Comparison of ENCODE assay signal across 11 cellular contexts in the genomic region with DNA sequence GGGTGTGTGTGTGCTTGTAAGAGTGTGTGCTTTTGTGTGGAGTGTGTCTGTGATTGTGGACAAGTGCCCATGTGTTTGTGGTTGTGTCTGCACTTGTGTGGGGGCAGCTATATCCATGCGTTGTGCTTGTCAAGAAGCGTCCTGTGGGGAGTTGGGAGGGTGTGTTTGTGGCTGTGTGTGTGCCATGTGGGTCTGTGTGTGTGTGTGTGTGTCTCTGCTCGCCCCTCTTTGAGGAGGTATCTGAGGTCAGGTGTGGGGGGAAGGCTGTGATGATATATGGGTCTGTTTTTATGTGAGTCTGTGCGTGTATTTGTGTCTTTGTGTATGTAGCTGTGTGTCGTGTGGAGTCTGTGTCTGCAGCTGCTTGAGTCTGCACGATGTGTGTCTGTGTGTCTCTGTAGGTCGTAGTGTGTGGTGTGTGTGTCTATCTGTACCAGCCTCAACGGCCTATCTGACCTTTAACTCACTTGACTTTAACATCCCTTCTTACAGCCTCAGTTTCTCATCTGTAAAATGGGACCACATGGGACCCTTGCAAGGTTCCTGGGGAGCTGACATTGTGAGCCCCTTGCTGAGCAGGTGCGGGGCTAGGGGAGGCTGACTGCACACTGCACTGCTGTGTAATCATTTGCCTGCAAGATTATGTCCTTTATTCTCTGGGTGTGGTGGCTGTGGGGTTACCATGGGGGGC. TPM values are rescaled to one million over a fixed set of nuclear protein-coding genes. Genes with fewer than 3 reads are reported as not detected.
DNase-seq lines count a peak whose midpoint lies in the region; ATAC-seq and TF ChIP-seq lines count a peak whose summit lies in the region.
"Had no signal": no experiment of that assay in that cellular context is flagged by ENCODE, and none has a peak within 500 bp of the region (broad histone marks: within the 10 kb centered on the region; RNA-seq: fewer than 3 reads in every experiment).

No MANE protein-coding gene starts in this region.

- POLR2A ChIA-PET in HCT116 (lab: Charles Lee), result no interaction called here

- H3K36me3 ChIP-seq in HCT116 (ENCODE audit: control insufficient read depth in 1 of 2, insufficient read depth in 2 of 2, low read length in 2 of 2), result no peaks in the 10 kb centered on the region
- no peaks in the 10 kb centered on the region for H3K36me3 ChIP-seq in neural cell (ENCODE audit: insufficient read depth, low read length)

- ATAC-seq in HCT116, result no peak
- no peak for ATAC-seq in central memory CD8-positive, alpha-beta T cell (replicated peaks; ENCODE audit: extremely low read depth, poor library complexity, severe bottlenecking)
- no peak for ATAC-seq in GM18861 (IDR thresholded peaks at IDR 0.05; ENCODE audit: unreplicated experiment)
- no peak for ATAC-seq in GM21529 (IDR thresholded peaks at IDR 0.05; ENCODE audit: unreplicated experiment)
- ATAC-seq: left colon had no signal

- H2AFZ ChIP-seq in HCT116 (ENCODE audit: low read depth, low read length, poor library complexity, severe bottlenecking), result no peak overlapping the region
- H2AFZ ChIP-seq in neural cell (ENCODE audit: low read depth, low read length), result no peak overlapping the region
- H2AFZ ChIP-seq: PC-9 had no signal

- peak overlapping the region; percentile 89 for H3K27ac ChIP-seq in 22Rv1
- H3K27ac ChIP-seq in HCT116 (ENCODE audit: low read depth, low read length), result 0 out of 2 replicates have a peak overlapping the region, but pooled peaks have one; percentile 16
- H3K27ac ChIP-seq in neural cell (ENCODE audit: low read length), result no peak overlapping the region
- H3K27ac ChIP-seq: PC-9 had no signal

- peaks cover 37% of the 10 kb centered on the region for H3K4me1 Mint-ChIP-seq in central memory CD8-positive, alpha-beta T cell

- H3K9me2 ChIP-seq in HCT116 (ENCODE audit: insufficient read depth), result no peaks in the 10 kb centered on the region
- H3K9me2 ChIP-seq in neural cell (ENCODE audit: insufficient read depth, low read length), result no peaks in the 10 kb centered on the region

- H3K79me2 ChIP-seq in HCT116 (ENCODE audit: insufficient read depth, low read length), result peaks cover 66% of the 10 kb centered on the region
- no peaks in the 10 kb centered on the region for H3K79me2 ChIP-seq in neural cell (replicated peaks; ENCODE audit: insufficient read depth, low read length)

- TF ChIP-seq RAD21 in HCT116 (IDR thresholded peaks at IDR 0.05; ENCODE audit: low read depth) (no peak), neural cell (conservative IDR thresholded peaks at IDR 0.05) (no peak)

- intact Hi-C loops in HCT116 (cut with micrococcal nuclease), result no loop called here

- RAD21 ChIA-PET in HCT116 (lab: Charles Lee; ENCODE audit: low non-redundant PET in 1 of 2, low total read pairs in 2 of 2, uncharacterized antibody in 2 of 2, unreplicated experiment in 2 of 2), result no interaction called here

- no peak for TF ChIP-seq POLR2A in HCT116 (IDR thresholded peaks at IDR 0.05; ENCODE audit: borderline replicate concordance, extremely low read depth, insufficient read depth, insufficient read length)

- H3K9me3 Mint-ChIP-seq in central memory CD8-positive, alpha-beta T cell, result no peaks in the 10 kb centered on the region

- H3K27me3 Mint-ChIP-seq in central memory CD8-positive, alpha-beta T cell, result no peaks in the 10 kb centered on the region

- H4K20me1 ChIP-seq in HCT116 (ENCODE audit: insufficient read depth), result no peaks in the 10 kb centered on the region
- H4K20me1 ChIP-seq in neural cell (ENCODE audit: insufficient read depth), result peaks cover 8% of the 10 kb centered on the region

- BruUV-seq in HCT116 (replicated peaks; lab: Mats Ljungman, UMichigan), result TSS peak; percentile 56

- H3K27me3 ChIP-seq in HCT116 (ENCODE audit: insufficient read depth, low read length), result no peaks in the 10 kb centered on the region
- H3K27me3 ChIP-seq in neural cell (ENCODE audit: insufficient read depth, low read depth, low read length), result peaks cover 86% of the 10 kb centered on the region

- peak overlapping the region; percentile 12 for H3K4me3 Mint-ChIP-seq in central memory CD8-positive, alpha-beta T cell

- peaks cover 17 to 49% of the 10 kb centered on the region in 2 experiments for H3K4me1 ChIP-seq in HCT116 (ENCODE audit: control insufficient read depth in 1 of 2, insufficient read depth in 2 of 2, low read length in 2 of 2)

- no peaks in the 10 kb centered on the region for H3K9me3 ChIP-seq in HCT116 (ENCODE audit: control insufficient read depth in 1 of 2, insufficient read depth in 1 of 2, low read depth in 1 of 2, low read length in 2 of 2)
- H3K9me3 ChIP-seq in neural cell (ENCODE audit: low read length), result no peaks in the 10 kb centered on the region

- H3F3A ChIP-seq in neural cell (ENCODE audit: insufficient read depth, low read length, poor library complexity, severe bottlenecking), result no peaks in the 10 kb centered on the region

- H3K4me3 ChIP-seq in HCT116 (replicated peaks in 1 of 2; ENCODE audit: low read depth in 1 of 2, low read length in 2 of 2), result no peak overlapping the region
- peak overlapping the region; percentile 73 for H3K4me3 ChIP-seq in neural cell (ENCODE audit: low read length)
- H3K4me3 ChIP-seq: PC-9 had no signal

- H3K27ac Mint-ChIP-seq in central memory CD8-positive, alpha-beta T cell (ENCODE audit: low read depth), result peak overlapping the region; percentile 4

- TF ChIP-seq CTCF in 22Rv1 (IDR thresholded peaks at IDR 0.05) (no peak), HCT116 (IDR thresholded peaks at IDR 0.05 in 2 of 3, conservative IDR thresholded peaks at IDR 0.05 in 1 of 3; ENCODE audit: borderline replicate concordance in 1 of 3, insufficient read depth in 1 of 3, low read depth in 2 of 3, low read length in 2 of 3) (no peak), neural cell (IDR thresholded peaks at IDR 0.05; ENCODE audit: poor library complexity, severe bottlenecking) (no peak)

- DNase-seq in HCT116 (ENCODE audit: low read depth, low spot score), result no peak
- DNase-seq in central memory CD8-positive, alpha-beta T cell (ENCODE audit: low spot score in 2 of 2), result no peak
- DNase-seq in T1000 (lab: John Stamatoyannopoulos, UW), result no peak
- no peak for DNase-seq in SHP77 (lab: John Stamatoyannopoulos, UW)
- DNase-seq: left colon, NCI-H1930, PC-9 had no signal

- H3K4me2 ChIP-seq in HCT116 (ENCODE audit: low read length) (no peak overlapping the region), neural cell (ENCODE audit: low read length) (peak overlapping the region; percentile 25)
- H3K4me2 ChIP-seq: PC-9 had no signal

- peaks cover 27% of the 10 kb centered on the region for H3K36me3 Mint-ChIP-seq in central memory CD8-positive, alpha-beta T cell (ENCODE audit: insufficient read depth)

- no peak overlapping the region for H3K9ac ChIP-seq in HCT116 (ENCODE audit: low read length)
- H3K9ac ChIP-seq in neural cell (ENCODE audit: low read length), result no peak overlapping the region

- CTCF ChIA-PET in HCT116 (lab: Charles Lee), result no interaction called here

- TF ChIP-seq EP300 in neural cell (conservative IDR thresholded peaks at IDR 0.05; ENCODE audit: poor library complexity, severe bottlenecking), result no peak

TF ChIP-seq in HCT116, 20 proteins besides CTCF, POLR2A, EP300 and RAD21 (continues in another document):
- TF ChIP-seq YY1 (IDR thresholded peaks at IDR 0.05; ENCODE audit: extremely low read depth, insufficient replicate concordance, low read depth, low read length) (no peak), TCF7L2 (IDR thresholded peaks at IDR 0.05; ENCODE audit: borderline replicate concordance, extremely low read depth, insufficient read depth, insufficient read length) (no peak), ELF1 (IDR thresholded peaks at IDR 0.05; ENCODE audit: borderline replicate concordance, low read depth) (no peak), POLR2AphosphoS5 (IDR thresholded peaks at IDR 0.05; ENCODE audit: low read depth, low read length) (no peak), SRF (IDR thresholded peaks at IDR 0.05; ENCODE audit: low read depth) (no peak), EGR1 (IDR thresholded peaks at IDR 0.05; ENCODE audit: low read depth) (no peak), ATF3 (IDR thresholded peaks at IDR 0.05) (no peak), ZFX (IDR thresholded peaks at IDR 0.05) (no peak), JUND (IDR thresholded peaks at IDR 0.05) (no peak), CEBPB (IDR thresholded peaks at IDR 0.05; ENCODE audit: low read depth) (no peak), SP1 (IDR thresholded peaks at IDR 0.05; ENCODE audit: low read depth) (no peak), EZH2phosphoT487 (IDR thresholded peaks at IDR 0.05; ENCODE audit: borderline replicate concordance) (no peak), EZH2 (IDR thresholded peaks at IDR 0.05) (no peak), ZNF274 (IDR thresholded peaks at IDR 0.05; ENCODE audit: low read depth, low read length) (no peak)

TF ChIP-seq in neural cell, 6 proteins besides CTCF, POLR2A, EP300 and RAD21 (continues in another document):
- no peak for TF ChIP-seq TAF1 (IDR thresholded peaks at IDR 0.05; ENCODE audit: low read depth)
- TF ChIP-seq MXI1 (conservative IDR thresholded peaks at IDR 0.05; ENCODE audit: poor library complexity, severe bottlenecking), result no peak
- TF ChIP-seq SMC3 (conservative IDR thresholded peaks at IDR 0.05; ENCODE audit: poor library complexity), result no peak
- no peak for TF ChIP-seq REST (IDR thresholded peaks at IDR 0.05; ENCODE audit: borderline replicate concordance)

RNA-seq across cellular contexts. Expression of gene NFIC, which starts 4.0 kb away (rescaled TPM):
- total RNA-seq in HCT116 (2021; ENCODE audit: unreplicated experiment), result 116 TPM
- 42.8 and 55.4 TPM in 2 replicates for polyA plus RNA-seq in HCT116 (2012)
- 0.18 and 0.24 TPM in 2 replicates for polyA plus RNA-seq in neural cell
- 1.4 and 3.2 TPM in 2 replicates for polyA minus RNA-seq in neural cell
